31 cellular contexts compared by ENCODE assay signal in genomic region chr9:87102131-87102530, GRCh38.
"Had no signal": no experiment of that assay in that cellular context is flagged by ENCODE, and none has a peak within 500 bp of the region (broad histone marks: within the 10 kb centered on the region; RNA-seq: fewer than 3 reads in every experiment).

No MANE protein-coding gene starts in this region.

- H3K4me3 Mint-ChIP-seq: activated CD4-positive, alpha-beta T cell treated with anti-CD3 and anti-CD28 coated beads for 36 hours; activated CD4-positive, alpha-beta T cell treated with anti-CD3 and anti-CD28 coated beads, Interleukin-2, amount 10 ng/mL, durations not matched to agents 7 days and 5 days; activated CD8-positive, alpha-beta T cell treated with anti-CD3 and anti-CD28 coated beads, Interleukin-2, amount 10 ng/mL, durations not matched to agents 7 days and 5 days; activated naive CD4-positive, alpha-beta T cell treated with anti-CD3 and anti-CD28 coated beads for 36 hours; activated T-cell treated with anti-CD3 and anti-CD28 coated beads, Interleukin-2, amount 50 U/mL, for 4 hours; activated T-helper 1 cell treated with anti-CD3 and anti-CD28 coated beads, Interleukin-12 subunit alpha, Interleukin-12 subunit beta, Interleukin-2, Interleukin-4 antibody, amounts not matched to agents 30 ng/mL and 10 ng/mL and 1 ng/mL, durations not matched to agents 14 hours and 24 hours and 36 hours; T-helper 1 cell treated with Interleukin-12 subunit alpha and Interleukin-12 subunit beta and Interleukin-4 antibody, amounts not matched to agents 30 μg/mL and 1 μg/mL, for 36 hours; T-helper 2 cell treated with Interferon-gamma antibody and Interleukin-4, amounts not matched to agents 5 μg/mL and 100 μg/mL, for 36 hours had no signal

- H3K9me3 Mint-ChIP-seq: activated CD4-positive, alpha-beta T cell treated with anti-CD3 and anti-CD28 coated beads, Interleukin-2, amount 10 ng/mL, durations not matched to agents 7 days and 5 days; activated naive CD4-positive, alpha-beta T cell treated with anti-CD3 and anti-CD28 coated beads for 36 hours; activated naive CD4-positive, alpha-beta T cell treated with anti-CD3 and anti-CD28 coated beads, Interleukin-2, amount 50 U/mL, for 72 hours; activated T-cell treated with anti-CD3 and anti-CD28 coated beads, Interleukin-2, amount 50 U/mL, for 4 hours; activated T-helper 1 cell treated with anti-CD3 and anti-CD28 coated beads, Interleukin-12 subunit alpha, Interleukin-12 subunit beta, Interleukin-2, Interleukin-4 antibody, amounts not matched to agents 30 ng/mL and 10 ng/mL and 1 ng/mL, durations not matched to agents 14 hours and 24 hours and 36 hours; T-helper 1 cell treated with Interleukin-12 subunit alpha and Interleukin-12 subunit beta and Interleukin-4 antibody, amounts not matched to agents 30 μg/mL and 1 μg/mL, for 36 hours; T-helper 2 cell treated with Interferon-gamma antibody and Interleukin-4, amounts not matched to agents 5 μg/mL and 100 μg/mL, for 36 hours had no signal

- H3K4me3 ChIP-seq: adrenal gland, body of pancreas, breast epithelium, Peyer's patch, SJSA1 had no signal

- H3K4me2 ChIP-seq: SK-N-SH had no signal

- H3K27ac Mint-ChIP-seq: activated CD4-positive, alpha-beta T cell treated with anti-CD3 and anti-CD28 coated beads for 36 hours; activated CD4-positive, alpha-beta T cell treated with anti-CD3 and anti-CD28 coated beads, Interleukin-2, amount 10 ng/mL, durations not matched to agents 7 days and 5 days; activated CD8-positive, alpha-beta T cell treated with anti-CD3 and anti-CD28 coated beads, Interleukin-2, amount 10 ng/mL, durations not matched to agents 7 days and 5 days; activated naive CD4-positive, alpha-beta T cell treated with anti-CD3 and anti-CD28 coated beads for 36 hours; activated naive CD4-positive, alpha-beta T cell treated with anti-CD3 and anti-CD28 coated beads, Interleukin-2, amount 50 U/mL, for 72 hours; activated T-helper 1 cell treated with anti-CD3 and anti-CD28 coated beads, Interleukin-12 subunit alpha, Interleukin-12 subunit beta, Interleukin-2, Interleukin-4 antibody, amounts not matched to agents 30 ng/mL and 10 ng/mL and 1 ng/mL, durations not matched to agents 14 hours and 24 hours and 36 hours; T-helper 1 cell treated with Interleukin-12 subunit alpha and Interleukin-12 subunit beta and Interleukin-4 antibody, amounts not matched to agents 30 μg/mL and 1 μg/mL, for 36 hours; T-helper 2 cell treated with Interferon-gamma antibody and Interleukin-4, amounts not matched to agents 5 μg/mL and 100 μg/mL, for 36 hours had no signal

- H3K27me3 Mint-ChIP-seq: activated CD4-positive, alpha-beta T cell treated with anti-CD3 and anti-CD28 coated beads, Interleukin-2, amount 10 ng/mL, durations not matched to agents 7 days and 5 days had no signal

- H3K9me2 ChIP-seq: SK-N-SH had no signal

- H3K9ac ChIP-seq: SK-N-SH had no signal

- H3K36me3 ChIP-seq: adrenal gland, breast epithelium, Peyer's patch, SJSA1 had no signal

- H3K4me1 Mint-ChIP-seq: activated CD4-positive, alpha-beta T cell treated with anti-CD3 and anti-CD28 coated beads for 36 hours; activated CD4-positive, alpha-beta T cell treated with anti-CD3 and anti-CD28 coated beads, Interleukin-2, amount 10 ng/mL, durations not matched to agents 7 days and 5 days had no signal

- H3K4me1 ChIP-seq: adrenal gland, body of pancreas, breast epithelium, Peyer's patch, SJSA1 had no signal

- H3K27me3 ChIP-seq: body of pancreas, breast epithelium, Peyer's patch, SJSA1 had no signal

- H3K9me3 ChIP-seq: adrenal gland, body of pancreas, breast epithelium, Peyer's patch, SJSA1, SK-N-SH had no signal

- H3K27ac ChIP-seq: adrenal gland, body of pancreas, breast epithelium, Peyer's patch, SJSA1 had no signal

- H3K36me3 Mint-ChIP-seq: activated naive CD4-positive, alpha-beta T cell treated with anti-CD3 and anti-CD28 coated beads, Interleukin-2, amount 50 U/mL, for 72 hours had no signal

- ATAC-seq: activated CD4-positive, alpha-beta T cell treated with anti-CD3 and anti-CD28 coated beads for 36 hours; activated CD4-positive, CD25-positive, alpha-beta regulatory T cell treated with anti-CD3 and anti-CD28 coated beads, Interleukin-2, amount 50 U/mL, for 24 hours; activated CD8-positive, alpha-beta T cell treated with anti-CD3 and anti-CD28 coated beads, Interleukin-2, amount 10 ng/mL, durations not matched to agents 7 days and 5 days; activated naive CD4-positive, alpha-beta T cell treated with anti-CD3 and anti-CD28 coated beads, Interleukin-2, amount 50 U/mL, for 72 hours; activated T-cell treated with anti-CD3 and anti-CD28 coated beads, Interleukin-2, amount 50 U/mL, for 4 hours; body of pancreas; PC-3 had no signal

- DNase-seq: activated CD4-positive, alpha-beta T cell treated with anti-CD3 and anti-CD28 coated beads for 36 hours; activated CD4-positive, alpha-beta T cell treated with anti-CD3 and anti-CD28 coated beads, Interleukin-2, amount 10 ng/mL, durations not matched to agents 7 days and 5 days; activated CD4-positive, alpha-beta T cell treated with anti-CD3 and anti-CD28 coated beads, Interleukin-2, amount 50 U/mL, for 48 hours; activated CD8-positive, alpha-beta memory T cell treated with anti-CD3 and anti-CD28 coated beads, Interleukin-2, amount 50 U/mL, for 4 hours; activated CD8-positive, alpha-beta T cell treated with anti-CD3 and anti-CD28 coated beads, Interleukin-2, amount 10 ng/mL, durations not matched to agents 7 days and 5 days; activated gamma-delta T cell treated with Interleukin-2 at 50 U/mL for 16 hours; activated naive CD4-positive, alpha-beta T cell treated with anti-CD3 and anti-CD28 coated beads for 36 hours; activated T-cell treated with anti-CD3 and anti-CD28 coated beads for 4 hours; activated T-cell treated with anti-CD3 and anti-CD28 coated beads, Interleukin-2, amount 50 U/mL, for 4 hours; adrenal gland; body of pancreas; NCI-H1048; NCI-H1105 treated with DMSO at 0.1 percent for 48 hours; NCI-H1436; NCI-H1694; NCI-H2029; NCI-H345; NCI-H524 treated with DMSO at 0.1 percent for 48 hours; NK-92 treated with Interleukin-12 subunit alpha and Interleukin-12 subunit beta, amount 100 ng/mL, for 24 hours; PC-3; Peyer's patch; RPMI8226; SHP77 treated with DMSO at 0.1 percent for 48 hours; SK-N-SH had no signal
